ENCODE assay signal across 13 cellular contexts in the genomic region with DNA sequence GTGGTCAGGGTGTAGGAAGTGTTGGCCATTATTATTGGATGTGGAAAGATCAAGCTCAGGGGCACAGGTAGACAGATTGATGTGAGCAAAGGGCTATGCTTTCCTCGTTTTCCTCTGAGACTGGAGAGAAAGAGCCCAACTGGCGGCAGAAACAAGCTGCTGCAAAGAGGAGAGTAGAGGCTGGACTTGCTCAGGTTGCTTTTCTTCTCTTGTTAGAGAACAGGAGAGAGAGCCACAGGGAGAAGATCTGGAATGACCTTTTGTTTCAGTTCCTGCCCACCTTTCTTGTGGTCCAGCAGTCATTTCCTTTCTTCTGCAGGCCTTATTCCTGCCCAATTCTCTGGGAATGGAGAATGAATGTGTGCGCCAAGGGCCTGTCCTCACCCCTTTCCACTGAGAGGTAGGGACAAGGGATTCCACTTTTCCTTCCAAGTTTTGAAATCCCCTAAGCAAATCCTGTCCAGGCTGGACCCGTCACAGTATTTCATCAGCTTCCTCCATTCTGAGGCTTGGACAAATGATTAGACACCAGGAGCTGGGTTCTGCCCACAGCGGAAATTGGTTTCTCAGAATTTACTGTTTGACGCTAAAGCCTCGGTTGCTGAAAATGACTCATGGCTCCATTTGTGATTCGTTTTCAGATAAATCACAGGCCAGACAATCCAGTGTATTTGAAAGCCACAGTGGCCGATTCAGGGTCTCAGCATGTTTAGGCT. TPM values are rescaled to one million over a fixed set of nuclear protein-coding genes. Genes with fewer than 3 reads are reported as not detected.
DNase-seq lines count a peak whose midpoint lies in the region; ATAC-seq and TF ChIP-seq lines count a peak whose summit lies in the region.
"Had no signal": no experiment of that assay in that cellular context is flagged by ENCODE, and none has a peak within 500 bp of the region (broad histone marks: within the 10 kb centered on the region; RNA-seq: fewer than 3 reads in every experiment).

No MANE protein-coding gene starts in this region.

- H3K27me3 ChIP-seq in right atrium auricular region, result no peaks in the 10 kb centered on the region

- peak; percentile 96 for ATAC-seq in Right ventricle myocardium inferior
- no peak for ATAC-seq in HG02623 (IDR thresholded peaks at IDR 0.05; ENCODE audit: unreplicated experiment)

- DNase-seq in Right ventricle myocardium inferior (ENCODE audit: missing footprints) (no peak), right atrium auricular region (ENCODE audit: low spot score) (no peak), dermis blood vessel endothelial cell (peak; percentile 9), G401 (ENCODE audit: low spot score) (no peak), SHP77 (lab: John Stamatoyannopoulos, UW) (no peak)
- peak; percentile 86 for DNase-seq in activated CD4-positive, alpha-beta T cell treated with anti-CD3 and anti-CD28 coated beads, Interleukin-2, amount 10 ng/mL, durations not matched to agents 24 days and 14 days
- DNase-seq: GOT3, NCI-H2171 had no signal

- H3K36me3 Mint-ChIP-seq in activated CD4-positive, alpha-beta T cell treated with anti-CD3 and anti-CD28 coated beads, Interleukin-2, amount 10 ng/mL, durations not matched to agents 24 days and 14 days (ENCODE audit: low read depth), result peaks cover 25% of the 10 kb centered on the region
- H3K36me3 Mint-ChIP-seq in stimulated activated naive CD8-positive, alpha-beta T cell treated with anti-CD3 and anti-CD28 coated beads, Interleukin-15, Interleukin-2, amounts not matched to agents 100 ng/mL and 50 ng/mL, for 24 hours (ENCODE audit: low read depth), result peaks cover 46% of the 10 kb centered on the region

- H3K36me3 ChIP-seq in right atrium auricular region, result no peaks in the 10 kb centered on the region

- in situ Hi-C loops in G401 (cut with HindIII; ENCODE audit: low sequenced_read_pairs), result no loop called here

- peaks cover 56% of the 10 kb centered on the region for H3K4me1 Mint-ChIP-seq in activated CD4-positive, alpha-beta T cell treated with anti-CD3 and anti-CD28 coated beads, Interleukin-2, amount 10 ng/mL, durations not matched to agents 24 days and 14 days
- H3K4me1 Mint-ChIP-seq in stimulated activated naive CD8-positive, alpha-beta T cell treated with anti-CD3 and anti-CD28 coated beads, Interleukin-15, Interleukin-2, amounts not matched to agents 100 ng/mL and 50 ng/mL, for 24 hours (ENCODE audit: low read depth), result peaks cover 33% of the 10 kb centered on the region

- peaks cover 0 to 12% of the 10 kb centered on the region in 2 donors for H3K9me3 ChIP-seq in right atrium auricular region

- no peak for TF ChIP-seq CTCF in right atrium auricular region (IDR thresholded peaks at IDR 0.05)

- H3K4me3 ChIP-seq in right atrium auricular region, result no peak overlapping the region
- H3K4me3 ChIP-seq: coronary artery had no signal

- H3K27ac Mint-ChIP-seq in activated CD4-positive, alpha-beta T cell treated with anti-CD3 and anti-CD28 coated beads, Interleukin-2, amount 10 ng/mL, durations not matched to agents 24 days and 14 days, result peak overlapping the region; percentile 88
- H3K27ac Mint-ChIP-seq in stimulated activated naive CD8-positive, alpha-beta T cell treated with anti-CD3 and anti-CD28 coated beads, Interleukin-15, Interleukin-2, amounts not matched to agents 100 ng/mL and 50 ng/mL, for 24 hours, result peak overlapping the region; percentile 98

- H3K27me3 Mint-ChIP-seq in activated CD4-positive, alpha-beta T cell treated with anti-CD3 and anti-CD28 coated beads, Interleukin-2, amount 10 ng/mL, durations not matched to agents 24 days and 14 days, result no peaks in the 10 kb centered on the region
- no peaks in the 10 kb centered on the region for H3K27me3 Mint-ChIP-seq in stimulated activated naive CD8-positive, alpha-beta T cell treated with anti-CD3 and anti-CD28 coated beads, Interleukin-15, Interleukin-2, amounts not matched to agents 100 ng/mL and 50 ng/mL, for 24 hours

- no peaks in the 10 kb centered on the region for H3K4me1 ChIP-seq in right atrium auricular region

- H3K27ac ChIP-seq in right atrium auricular region, result no peak overlapping the region
- H3K27ac ChIP-seq: coronary artery had no signal

- H3K4me3 Mint-ChIP-seq in activated CD4-positive, alpha-beta T cell treated with anti-CD3 and anti-CD28 coated beads, Interleukin-2, amount 10 ng/mL, durations not matched to agents 24 days and 14 days, result peak overlapping the region; percentile 24
- H3K4me3 Mint-ChIP-seq in stimulated activated naive CD8-positive, alpha-beta T cell treated with anti-CD3 and anti-CD28 coated beads, Interleukin-15, Interleukin-2, amounts not matched to agents 100 ng/mL and 50 ng/mL, for 24 hours, result peak overlapping the region; percentile 61

- H3K9me3 Mint-ChIP-seq in activated CD4-positive, alpha-beta T cell treated with anti-CD3 and anti-CD28 coated beads, Interleukin-2, amount 10 ng/mL, durations not matched to agents 24 days and 14 days, result peaks cover 19% of the 10 kb centered on the region
- H3K9me3 Mint-ChIP-seq in stimulated activated naive CD8-positive, alpha-beta T cell treated with anti-CD3 and anti-CD28 coated beads, Interleukin-15, Interleukin-2, amounts not matched to agents 100 ng/mL and 50 ng/mL, for 24 hours, result peaks cover 21% of the 10 kb centered on the region

- intact Hi-C loops in Right ventricle myocardium inferior (cut with DNase I), result no loop called here
- intact Hi-C loops in activated CD4-positive, alpha-beta T cell treated with anti-CD3 and anti-CD28 coated beads, Interleukin-2, amount 10 ng/mL, durations not matched to agents 24 days and 14 days (cut with micrococcal nuclease), result loop anchor here (10.0 kb wide), 1 partner anchor 1563 kb away; no protein-coding TSS in a partner anchor

RNA-seq across cellular contexts. Expression of a gene that starts 16.1 kb away (rescaled TPM):
- total RNA-seq in Right ventricle myocardium inferior, result not detected
- not detected for total RNA-seq in right atrium auricular region
- total RNA-seq in activated CD4-positive, alpha-beta T cell treated with anti-CD3 and anti-CD28 coated beads, Interleukin-2, amount 10 ng/mL, durations not matched to agents 24 days and 14 days, result 0.19 and 0.21 TPM in 2 replicates
- total RNA-seq in dermis blood vessel endothelial cell, result not detected in 2 replicates
- not detected in 2 replicates for total RNA-seq in G401 (2014; rRNA removed; shearing (Covaris generic))
- total RNA-seq: osteoblast had no signal

RNA-seq across cellular contexts. Expression of a gene that starts 42.5 kb away (rescaled TPM):
- total RNA-seq in Right ventricle myocardium inferior, result not detected
- total RNA-seq in right atrium auricular region, result not detected
- not detected in 2 replicates for total RNA-seq in activated CD4-positive, alpha-beta T cell treated with anti-CD3 and anti-CD28 coated beads, Interleukin-2, amount 10 ng/mL, durations not matched to agents 24 days and 14 days
- not detected in 2 replicates for total RNA-seq in dermis blood vessel endothelial cell
- not detected in 2 replicates for total RNA-seq in G401 (2014; rRNA removed; shearing (Covaris generic))
- total RNA-seq: osteoblast; T-helper 2 cell treated with Interferon-gamma antibody and Interleukin-4, amounts not matched to agents 100 ng/mL and 5 ng/mL, for 36 hours had no signal

Comparison
In these comparisons a context has a peak if more than half of its experiments do, and no peak if none do; other contexts are left out.
1. DNase-seq: peak in activated CD4-positive, alpha-beta T cell treated with anti-CD3 and anti-CD28 coated beads, Interleukin-2, amount 10 ng/mL, durations not matched to agents 24 days and 14 days (single experiment) and dermis blood vessel endothelial cell (single experiment); none in Right ventricle myocardium inferior (single experiment), right atrium auricular region (single experiment), G401 (single experiment) and SHP77 (0 of 2).